8 cellular contexts compared by ENCODE assay signal in genomic region chr16:21503941-21504832, GRCh38.
DNase-seq lines count a peak whose midpoint lies in the region; ATAC-seq, FAIRE-seq and TF ChIP-seq lines count a peak whose summit lies in the region.
"Not testable (repeated sequence)": the region's sequence is repeated elsewhere in the genome, so short reads cannot be mapped to it uniquely, and the experiment has no call there.

No MANE protein-coding gene starts in this region.

- H3K27ac ChIP-seq in DND-41 (ENCODE audit: low read length); astrocyte (ENCODE audit: low read depth, low read length); heart left ventricle: not testable (repeated sequence)
- H3K27ac ChIP-seq in sigmoid colon: peak overlapping the region in 3 of 4 donors; percentile 3 to 95 (median 46)

- not testable (repeated sequence) for TF ChIP-seq EP300 in sigmoid colon (IDR thresholded peaks at IDR 0.05)

- H3K9ac ChIP-seq in DND-41 (ENCODE audit: low read depth, low read length); astrocyte (ENCODE audit: low read length): not testable (repeated sequence)

- intact Hi-C loops in heart left ventricle (cut with DNase I); sigmoid colon (cut with DNase I): not testable (repeated sequence)

- not testable (repeated sequence) for FAIRE-seq in astrocyte (lab: Jason Lieb, UNC)

- not testable (repeated sequence) for TF ChIP-seq POLR2A in heart left ventricle (IDR thresholded peaks at IDR 0.05); sigmoid colon (IDR thresholded peaks at IDR 0.05)

- H3K27me3 Mint-ChIP-seq in T-helper 1 cell treated with Interleukin-12 subunit alpha and Interleukin-12 subunit beta and Interleukin-4 antibody, amounts not matched to agents 30 μg/mL and 1 μg/mL, for 36 hours (ENCODE audit: low read depth); astrocyte (ENCODE audit: low read depth, unreplicated experiment); mesothelial cell of epicardium (ENCODE audit: low read depth): not testable (repeated sequence)

- DNase-seq in DND-41: peak; percentile 6
- peak; percentile 16 for DNase-seq in activated T-cell treated with anti-CD3 and anti-CD28 coated beads, Interleukin-2, amount 50 U/mL, for 1 hour
- not testable (repeated sequence) for DNase-seq in astrocyte (ENCODE audit: low read depth)
- DNase-seq in heart left ventricle: peak in 4 of 5 donors; percentile 10 to 57 (median 24)
- peak in 1 of 2 experiments; percentile 35 for DNase-seq in mesothelial cell of epicardium (ENCODE audit: low spot score in 2 of 2, unreplicated experiment in 2 of 2)
- DNase-seq in sigmoid colon: peak; percentile 61
- DNase-seq in ureter (ENCODE audit: low spot score): peak; percentile 42

- H3K4me3 ChIP-seq in DND-41 (ENCODE audit: low read depth in 1 of 2, low read length in 2 of 2); astrocyte (ENCODE audit: insufficient read depth, low read depth, low read length); heart left ventricle; sigmoid colon: not testable (repeated sequence)

- not testable (repeated sequence) for H3K9me3 Mint-ChIP-seq in T-helper 1 cell treated with Interleukin-12 subunit alpha and Interleukin-12 subunit beta and Interleukin-4 antibody, amounts not matched to agents 30 μg/mL and 1 μg/mL, for 36 hours; astrocyte (ENCODE audit: unreplicated experiment); mesothelial cell of epicardium

- H2AFZ ChIP-seq in DND-41 (ENCODE audit: low read depth, low read length); astrocyte (ENCODE audit: low read depth, low read length): not testable (repeated sequence)

- WGBS in heart left ventricle, 4 donors: 92 to 96% (median 94%) methylated on average over 17 of the region's 17 CpGs
- 82 to 93% methylated on average over 17 of the region's 17 CpGs for WGBS in sigmoid colon, 2 donors

- not testable (repeated sequence) for ATAC-seq in DND-41 (ENCODE audit: insufficient read depth, low read depth); heart left ventricle

- H4K20me1 ChIP-seq in DND-41 (ENCODE audit: insufficient read depth, low read length): peaks cover 39% of the 10 kb centered on the region; the same call in 1 of the 2 replicates
- H4K20me1 ChIP-seq in astrocyte (ENCODE audit: insufficient read depth, low read length): peaks cover 49% of the 10 kb centered on the region

- H3K4me1 ChIP-seq in DND-41 (ENCODE audit: insufficient read depth, low read length): peaks cover 45% of the 10 kb centered on the region
- H3K4me1 ChIP-seq in astrocyte (ENCODE audit: insufficient read depth, low read length): not testable (repeated sequence)
- peaks cover 12 to 50% (median 24%) of the 10 kb centered on the region in 12 donors for H3K4me1 ChIP-seq in heart left ventricle
- peaks cover 0 to 49% (median 33%) of the 10 kb centered on the region in 4 donors for H3K4me1 ChIP-seq in sigmoid colon

- H3K36me3 Mint-ChIP-seq in T-helper 1 cell treated with Interleukin-12 subunit alpha and Interleukin-12 subunit beta and Interleukin-4 antibody, amounts not matched to agents 30 μg/mL and 1 μg/mL, for 36 hours (ENCODE audit: low read depth); astrocyte (ENCODE audit: low read depth, unreplicated experiment); mesothelial cell of epicardium: not testable (repeated sequence)

- peak overlapping the region; percentile 25 for H3K4me3 Mint-ChIP-seq in T-helper 1 cell treated with Interleukin-12 subunit alpha and Interleukin-12 subunit beta and Interleukin-4 antibody, amounts not matched to agents 30 μg/mL and 1 μg/mL, for 36 hours
- peak overlapping the region; percentile 57 for H3K4me3 Mint-ChIP-seq in astrocyte (ENCODE audit: unreplicated experiment)
- H3K4me3 Mint-ChIP-seq in mesothelial cell of epicardium: peak overlapping the region; percentile 83

- H3K4me2 ChIP-seq in DND-41 (ENCODE audit: insufficient read depth, low read length); astrocyte (ENCODE audit: low read length): not testable (repeated sequence)

- peak overlapping the region; percentile 80 for H3K27ac Mint-ChIP-seq in T-helper 1 cell treated with Interleukin-12 subunit alpha and Interleukin-12 subunit beta and Interleukin-4 antibody, amounts not matched to agents 30 μg/mL and 1 μg/mL, for 36 hours
- H3K27ac Mint-ChIP-seq in astrocyte (ENCODE audit: unreplicated experiment) (peak overlapping the region; percentile 13), mesothelial cell of epicardium (peak overlapping the region; percentile 95)

- H3K36me3 ChIP-seq in DND-41 (ENCODE audit: insufficient read depth, low read length): peaks cover 22% of the 10 kb centered on the region
- H3K36me3 ChIP-seq in astrocyte (ENCODE audit: insufficient read depth, low read length); heart left ventricle; sigmoid colon: not testable (repeated sequence)

- H3K79me2 ChIP-seq in DND-41 (ENCODE audit: insufficient read depth, low read length) (peaks cover 82% of the 10 kb centered on the region), astrocyte (ENCODE audit: insufficient read depth, low read length) (peaks cover 70% of the 10 kb centered on the region)

- not testable (repeated sequence) for H3K9me3 ChIP-seq in DND-41 (ENCODE audit: insufficient read depth, low read length, severe bottlenecking); astrocyte (ENCODE audit: insufficient read depth, low read depth, low read length); heart left ventricle; sigmoid colon

- H3K4me1 Mint-ChIP-seq in T-helper 1 cell treated with Interleukin-12 subunit alpha and Interleukin-12 subunit beta and Interleukin-4 antibody, amounts not matched to agents 30 μg/mL and 1 μg/mL, for 36 hours (ENCODE audit: low read depth): peaks cover 36% of the 10 kb centered on the region
- peaks cover 16% of the 10 kb centered on the region for H3K4me1 Mint-ChIP-seq in astrocyte (ENCODE audit: low read depth, unreplicated experiment)
- H3K4me1 Mint-ChIP-seq in mesothelial cell of epicardium: peaks cover 18% of the 10 kb centered on the region

- not testable (repeated sequence) for TF ChIP-seq CTCF in DND-41 (IDR thresholded peaks at IDR 0.05; ENCODE audit: borderline replicate concordance, extremely low read depth, low read length, poor library complexity, severe bottlenecking); astrocyte (IDR thresholded peaks at IDR 0.05; ENCODE audit: insufficient read depth, low read depth, low read length); heart left ventricle (IDR thresholded peaks at IDR 0.05); mesothelial cell of epicardium (IDR thresholded peaks at IDR 0.05; ENCODE audit: unreplicated experiment); sigmoid colon (IDR thresholded peaks at IDR 0.05)

- not testable (repeated sequence) for H3K27me3 ChIP-seq in DND-41 (ENCODE audit: insufficient read depth, low read length, poor library complexity); astrocyte (ENCODE audit: insufficient read depth, low read length); heart left ventricle; sigmoid colon

Comparison
In these comparisons a context has a peak if more than half of its experiments do, and no peak if none do; other contexts are left out.
1. H3K27ac Mint-ChIP-seq: peak in every context shown above with its lines; median percentile 95 in mesothelial cell of epicardium; 80 in T-helper 1 cell treated with Interleukin-12 subunit alpha and Interleukin-12 subunit beta and Interleukin-4 antibody, amounts not matched to agents 30 μg/mL and 1 μg/mL, for 36 hours; 13 in astrocyte.
2. H3K4me3 Mint-ChIP-seq: peak in every context shown above with its lines; median percentile 83 in mesothelial cell of epicardium; 57 in astrocyte; 25 in T-helper 1 cell treated with Interleukin-12 subunit alpha and Interleukin-12 subunit beta and Interleukin-4 antibody, amounts not matched to agents 30 μg/mL and 1 μg/mL, for 36 hours.